Comparison of ENCODE assay signal across 24 cellular contexts in the genomic region with DNA sequence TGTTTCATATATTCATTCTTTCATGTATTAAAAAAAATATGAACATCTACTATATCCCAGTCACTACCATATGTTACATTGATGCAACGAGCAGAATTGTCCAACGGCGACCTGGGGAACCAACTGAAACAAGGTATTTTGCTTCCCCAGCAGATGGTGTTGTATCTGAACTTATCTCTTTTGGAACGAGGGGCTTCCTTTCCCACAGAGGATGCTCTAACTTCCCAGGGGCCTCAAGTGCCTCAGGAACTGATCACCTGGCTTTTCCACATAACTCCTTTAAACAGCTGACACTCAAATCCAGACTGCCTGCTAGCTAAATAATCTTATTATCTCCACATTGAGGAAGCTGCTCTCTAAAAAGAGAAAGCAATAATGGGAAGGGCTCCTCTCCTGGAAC.
"Had no signal": no experiment of that assay in that cellular context is flagged by ENCODE, and none has a peak within 500 bp of the region (broad histone marks: within the 10 kb centered on the region; RNA-seq: fewer than 3 reads in every experiment).

No MANE protein-coding gene starts in this region.

- H3K4me3 ChIP-seq: esophagus muscularis mucosa, gastroesophageal sphincter, heart left ventricle, hepatocyte, left lung, neural progenitor cell, prostate gland, right atrium auricular region, sigmoid colon, stomach, thyroid gland, vagina had no signal

- H3K36me3 ChIP-seq: esophagus muscularis mucosa, gastroesophageal sphincter, heart left ventricle, left lung, neural progenitor cell, prostate gland, right atrium auricular region, sigmoid colon, stomach, thyroid gland, vagina had no signal

- H2AFZ ChIP-seq: hepatocyte, neural progenitor cell had no signal

- H3K4me1 Mint-ChIP-seq: naive thymus-derived CD4-positive, alpha-beta T cell; nephron; neural progenitor cell; stimulated activated effector memory CD8-positive, alpha-beta T cell treated with anti-CD3 and anti-CD28 coated beads, Interleukin-12 subunit alpha, Interleukin-12 subunit beta, amount 100 ng/mL, for 72 hours had no signal

- H3K4me2 ChIP-seq: hepatocyte, neural progenitor cell had no signal

- H3K4me1 ChIP-seq: esophagus muscularis mucosa, foreskin keratinocyte, gastroesophageal sphincter, left lung, neural progenitor cell, prostate gland, right atrium auricular region, sigmoid colon, stomach, thyroid gland, vagina had no signal

- H3K27ac ChIP-seq: esophagus muscularis mucosa, foreskin keratinocyte, gastroesophageal sphincter, heart left ventricle, hepatocyte, left lung, neural progenitor cell, prostate gland, right atrium auricular region, sigmoid colon, stomach, thyroid gland, vagina had no signal

- H3K4me3 Mint-ChIP-seq: dendritic cell treated with granulocyte-macrophage colony-stimulating factor and Interleukin-4, amounts not matched to agents 40 ng/mL and 50 ng/mL, for 4 days; naive thymus-derived CD4-positive, alpha-beta T cell; nephron; neural progenitor cell; stimulated activated effector memory CD8-positive, alpha-beta T cell treated with anti-CD3 and anti-CD28 coated beads, Interleukin-12 subunit alpha, Interleukin-12 subunit beta, amount 100 ng/mL, for 72 hours had no signal

- H3K27me3 ChIP-seq: esophagus muscularis mucosa, gastroesophageal sphincter, heart left ventricle, hepatocyte, left lung, neural progenitor cell, right atrium auricular region, sigmoid colon, stomach, thyroid gland, vagina had no signal

- H3K79me2 ChIP-seq: hepatocyte had no signal

- H3K27ac Mint-ChIP-seq: dendritic cell treated with granulocyte-macrophage colony-stimulating factor and Interleukin-4, amounts not matched to agents 40 ng/mL and 50 ng/mL, for 4 days; naive thymus-derived CD4-positive, alpha-beta T cell; nephron; neural progenitor cell; stimulated activated effector memory CD8-positive, alpha-beta T cell treated with anti-CD3 and anti-CD28 coated beads, Interleukin-12 subunit alpha, Interleukin-12 subunit beta, amount 100 ng/mL, for 72 hours had no signal

- H3K9ac ChIP-seq: neural progenitor cell had no signal

- ATAC-seq: foreskin keratinocyte; gastroesophageal sphincter; heart left ventricle; left cardiac atrium; left lung; naive thymus-derived CD4-positive, alpha-beta T cell; stimulated activated effector memory CD8-positive, alpha-beta T cell treated with anti-CD3 and anti-CD28 coated beads, Interleukin-12 subunit alpha, Interleukin-12 subunit beta, amount 100 ng/mL, for 72 hours had no signal

- H3K9me3 Mint-ChIP-seq: dendritic cell treated with granulocyte-macrophage colony-stimulating factor and Interleukin-4, amounts not matched to agents 40 ng/mL and 50 ng/mL, for 4 days; nephron had no signal

- H3K9me3 ChIP-seq: esophagus muscularis mucosa, gastroesophageal sphincter, left lung, prostate gland, right atrium auricular region, sigmoid colon, stomach, thyroid gland, vagina had no signal

- DNase-seq: effector CD8-positive, alpha-beta T cell; foreskin keratinocyte; heart left ventricle; left cardiac atrium; left lung; mesenchymal stem cell; midbrain; naive thymus-derived CD4-positive, alpha-beta T cell; sigmoid colon; stimulated activated CD4-positive, alpha-beta T cell treated with anti-CD3 and anti-CD28 coated beads, Interleukin-2, amount 100 ng/mL, for 24 hours; stimulated activated CD4-positive, alpha-beta T cell treated with anti-CD3 and anti-CD28 coated beads, Interleukin-4, amount 100 ng/mL, for 24 hours; stimulated activated naive CD4-positive, alpha-beta T cell treated with Interleukin-2 at 50 U/mL for 16 hours; stomach; thyroid gland had no signal

- H3K36me3 Mint-ChIP-seq: naive thymus-derived CD4-positive, alpha-beta T cell; neural progenitor cell; stimulated activated effector memory CD8-positive, alpha-beta T cell treated with anti-CD3 and anti-CD28 coated beads, Interleukin-12 subunit alpha, Interleukin-12 subunit beta, amount 100 ng/mL, for 72 hours had no signal
